1 cellular context compared by ENCODE assay signal in the genomic region with DNA sequence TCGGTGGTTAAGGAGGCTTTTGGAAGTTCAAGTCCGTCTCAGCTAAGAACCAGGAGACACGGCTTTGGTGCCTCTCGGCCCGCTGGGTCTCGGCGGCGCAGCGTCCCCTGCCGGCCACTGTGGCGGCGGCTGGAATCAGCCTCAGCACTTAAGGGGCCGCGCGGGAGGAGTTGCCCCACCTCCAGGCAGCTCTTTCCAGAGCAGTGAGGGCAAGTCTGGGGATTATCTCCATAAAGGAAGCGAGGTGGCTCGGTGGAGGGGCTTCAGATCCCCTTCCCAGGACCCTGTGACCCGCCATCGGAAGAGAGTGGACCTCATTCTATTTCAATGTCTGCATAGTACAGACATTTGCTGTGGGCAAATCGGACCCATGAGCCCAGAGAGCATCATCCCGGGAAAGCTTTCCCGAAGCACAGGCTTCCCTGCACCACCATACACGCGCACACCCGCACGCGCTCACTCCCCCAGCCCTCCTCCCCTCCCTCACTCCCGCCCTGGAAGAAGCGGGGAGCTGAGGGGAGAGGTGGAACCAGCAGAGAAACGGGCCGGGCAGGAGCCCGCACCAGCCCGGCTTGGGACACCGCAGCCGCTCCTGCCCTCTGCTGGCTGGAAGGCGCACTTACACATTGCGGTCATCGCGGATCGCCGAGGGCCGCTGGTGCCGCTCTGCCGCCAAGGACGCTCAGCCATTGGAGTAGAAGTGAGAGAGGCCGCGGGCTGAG.
TF ChIP-seq lines count a peak whose summit lies in the region.

No MANE protein-coding gene starts in this region.

TF ChIP-seq in HepG2, 621 proteins besides CTCF, POLR2A, EP300 and RAD21 (continued from another document and continues in another):
- TF ChIP-seq AFF4 (CRISPR knock-in tag; IDR thresholded peaks at IDR 0.05) (no peak), KMT2A (CRISPR knock-in tag; IDR thresholded peaks at IDR 0.05) (no peak; the same call in 1 of the 2 replicates), SRSF4 (IDR thresholded peaks at IDR 0.05; ENCODE audit: low read depth, low read length, poor library complexity, severe bottlenecking) (no peak), SRY (CRISPR knock-in tag; IDR thresholded peaks at IDR 0.05) (no peak), ARNTL (CRISPR knock-in tag; IDR thresholded peaks at IDR 0.05) (no peak), FOXO1 (CRISPR knock-in tag; IDR thresholded peaks at IDR 0.05) (peak; percentile 42), MIER2 (CRISPR knock-in tag; IDR thresholded peaks at IDR 0.05) (no peak), ZKSCAN5 (CRISPR knock-in tag; IDR thresholded peaks at IDR 0.05) (peak; percentile 93), ZNF709 (CRISPR knock-in tag; IDR thresholded peaks at IDR 0.05) (0 out of 2 replicates have a peak, but pooled peaks have one; percentile 35), ZNF446 (CRISPR knock-in tag; IDR thresholded peaks at IDR 0.05) (no peak), SRF (IDR thresholded peaks at IDR 0.05; ENCODE audit: low read depth, low read length) (no peak), ZNF44 (CRISPR knock-in tag; IDR thresholded peaks at IDR 0.05) (no peak; the same call in 1 of the 2 replicates), ZNF33B (CRISPR knock-in tag; IDR thresholded peaks at IDR 0.05) (0 out of 2 replicates have a peak, but pooled peaks have one; percentile 58), DPF2 (CRISPR knock-in tag; IDR thresholded peaks at IDR 0.05; ENCODE audit: borderline replicate concordance, low read depth) (no peak), ZNF883 (CRISPR knock-in tag; IDR thresholded peaks at IDR 0.05; ENCODE audit: not compliant biosample characterization) (peak; percentile 42), SNRNP70 (IDR thresholded peaks at IDR 0.05; ENCODE audit: low read depth, low read length) (no peak), UBTF (CRISPR knock-in tag; IDR thresholded peaks at IDR 0.05) (peak; percentile 83), ZNF441 (CRISPR knock-in tag; IDR thresholded peaks at IDR 0.05; ENCODE audit: borderline replicate concordance) (peak; percentile 83), RFXANK (CRISPR knock-in tag; IDR thresholded peaks at IDR 0.05) (no peak), POLR2AphosphoS5 (IDR thresholded peaks at IDR 0.05; ENCODE audit: low read depth, low read length) (no peak), HES4 (CRISPR knock-in tag; IDR thresholded peaks at IDR 0.05; ENCODE audit: borderline replicate concordance) (no peak), ZNF670 (CRISPR knock-in tag; IDR thresholded peaks at IDR 0.05; ENCODE audit: borderline replicate concordance) (no peak), ZNF580 (CRISPR knock-in tag; IDR thresholded peaks at IDR 0.05; ENCODE audit: borderline replicate concordance, low read depth) (no peak; the same call in 1 of the 2 replicates), ZNF317 (CRISPR knock-in tag; IDR thresholded peaks at IDR 0.05) (0 out of 2 replicates have a peak, but pooled peaks have one; percentile 39), ZHX2 (IDR thresholded peaks at IDR 0.05; ENCODE audit: low read depth) (no peak), ZHX2 (CRISPR knock-in tag; IDR thresholded peaks at IDR 0.05; ENCODE audit: borderline replicate concordance) (no peak; the same call in 1 of the 2 replicates), NPAS2 (CRISPR knock-in tag; IDR thresholded peaks at IDR 0.05; ENCODE audit: borderline replicate concordance) (no peak), HDAC1 (CRISPR knock-in tag; IDR thresholded peaks at IDR 0.05) (no peak), SMAD3 (CRISPR knock-in tag; IDR thresholded peaks at IDR 0.05) (no peak; the same call in 1 of the 2 replicates), SMAD1 (CRISPR knock-in tag; IDR thresholded peaks at IDR 0.05; ENCODE audit: borderline replicate concordance, low read depth) (no peak), ZNF329 (CRISPR knock-in tag; IDR thresholded peaks at IDR 0.05; ENCODE audit: low read depth) (no peak), ZNF557 (CRISPR knock-in tag; IDR thresholded peaks at IDR 0.05) (peak; percentile 73; the same call in 1 of the 2 replicates)
- TF ChIP-seq, protein P1, sequence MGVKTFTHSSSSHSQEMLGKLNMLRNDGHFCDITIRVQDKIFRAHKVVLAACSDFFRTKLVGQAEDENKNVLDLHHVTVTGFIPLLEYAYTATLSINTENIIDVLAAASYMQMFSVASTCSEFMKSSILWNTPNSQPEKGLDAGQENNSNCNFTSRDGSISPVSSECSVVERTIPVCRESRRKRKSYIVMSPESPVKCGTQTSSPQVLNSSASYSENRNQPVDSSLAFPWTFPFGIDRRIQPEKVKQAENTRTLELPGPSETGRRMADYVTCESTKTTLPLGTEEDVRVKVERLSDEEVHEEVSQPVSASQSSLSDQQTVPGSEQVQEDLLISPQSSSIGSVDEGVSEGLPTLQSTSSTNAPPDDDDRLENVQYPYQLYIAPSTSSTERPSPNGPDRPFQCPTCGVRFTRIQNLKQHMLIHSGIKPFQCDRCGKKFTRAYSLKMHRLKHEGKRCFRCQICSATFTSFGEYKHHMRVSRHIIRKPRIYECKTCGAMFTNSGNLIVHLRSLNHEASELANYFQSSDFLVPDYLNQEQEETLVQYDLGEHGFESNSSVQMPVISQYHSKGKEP (CRISPR knock-in tag; IDR thresholded peaks at IDR 0.05), result 0 out of 2 replicates have a peak, but pooled peaks have one; percentile 10
- TF ChIP-seq, protein P2, sequence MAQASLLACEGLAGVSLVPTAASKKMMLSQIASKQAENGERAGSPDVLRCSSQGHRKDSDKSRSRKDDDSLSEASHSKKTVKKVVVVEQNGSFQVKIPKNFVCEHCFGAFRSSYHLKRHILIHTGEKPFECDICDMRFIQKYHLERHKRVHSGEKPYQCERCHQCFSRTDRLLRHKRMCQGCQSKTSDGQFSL (CRISPR knock-in tag; IDR thresholded peaks at IDR 0.05), result peak; percentile 74; the same call in 1 of the 2 replicates
- TF ChIP-seq, protein P3, sequence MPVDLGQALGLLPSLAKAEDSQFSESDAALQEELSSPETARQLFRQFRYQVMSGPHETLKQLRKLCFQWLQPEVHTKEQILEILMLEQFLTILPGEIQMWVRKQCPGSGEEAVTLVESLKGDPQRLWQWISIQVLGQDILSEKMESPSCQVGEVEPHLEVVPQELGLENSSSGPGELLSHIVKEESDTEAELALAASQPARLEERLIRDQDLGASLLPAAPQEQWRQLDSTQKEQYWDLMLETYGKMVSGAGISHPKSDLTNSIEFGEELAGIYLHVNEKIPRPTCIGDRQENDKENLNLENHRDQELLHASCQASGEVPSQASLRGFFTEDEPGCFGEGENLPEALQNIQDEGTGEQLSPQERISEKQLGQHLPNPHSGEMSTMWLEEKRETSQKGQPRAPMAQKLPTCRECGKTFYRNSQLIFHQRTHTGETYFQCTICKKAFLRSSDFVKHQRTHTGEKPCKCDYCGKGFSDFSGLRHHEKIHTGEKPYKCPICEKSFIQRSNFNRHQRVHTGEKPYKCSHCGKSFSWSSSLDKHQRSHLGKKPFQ (CRISPR knock-in tag; IDR thresholded peaks at IDR 0.05; ENCODE audit: insufficient replicate concordance), result no peak
- TF ChIP-seq, protein P4, sequence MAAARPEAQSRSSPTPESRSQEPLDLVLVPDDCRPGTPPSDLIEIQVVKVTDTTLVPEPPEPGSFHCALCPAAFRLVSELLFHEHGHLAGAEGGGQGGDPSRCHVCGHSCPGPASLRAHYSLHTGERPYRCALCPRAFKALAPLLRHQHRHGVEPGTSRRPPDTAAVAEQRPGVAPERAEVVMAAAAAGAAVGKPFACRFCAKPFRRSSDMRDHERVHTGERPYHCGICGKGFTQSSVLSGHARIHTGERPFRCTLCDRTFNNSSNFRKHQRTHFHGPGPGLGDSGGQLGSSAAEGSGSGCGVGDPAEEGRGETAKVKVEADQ (CRISPR knock-in tag; IDR thresholded peaks at IDR 0.05; ENCODE audit: borderline replicate concordance), result peak; percentile 67; the same call in 1 of the 2 replicates
- TF ChIP-seq, protein P5, sequence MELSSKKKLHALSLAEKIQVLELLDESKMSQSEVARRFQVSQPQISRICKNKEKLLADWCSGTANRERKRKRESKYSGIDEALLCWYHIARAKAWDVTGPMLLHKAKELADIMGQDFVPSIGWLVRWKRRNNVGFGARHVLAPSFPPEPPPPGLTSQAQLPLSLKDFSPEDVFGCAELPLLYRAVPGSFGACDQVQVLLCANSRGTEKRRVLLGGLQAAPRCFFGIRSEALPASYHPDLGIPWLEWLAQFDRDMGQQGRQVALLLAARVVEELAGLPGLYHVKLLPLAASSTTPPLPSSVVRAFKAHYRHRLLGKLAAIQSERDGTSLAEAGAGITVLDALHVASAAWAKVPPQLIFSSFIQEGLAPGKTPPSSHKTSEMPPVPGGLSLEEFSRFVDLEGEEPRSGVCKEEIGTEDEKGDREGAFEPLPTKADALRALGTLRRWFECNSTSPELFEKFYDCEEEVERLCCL (CRISPR knock-in tag; IDR thresholded peaks at IDR 0.05; ENCODE audit: borderline replicate concordance), result no peak; the same call in 1 of the 2 replicates
